Comparison of ENCODE assay signal across 1 cellular context in genomic region chr7:134316539-134317344, GRCh38.
TF ChIP-seq lines count a peak whose summit lies in the region.

A gene with protein sequence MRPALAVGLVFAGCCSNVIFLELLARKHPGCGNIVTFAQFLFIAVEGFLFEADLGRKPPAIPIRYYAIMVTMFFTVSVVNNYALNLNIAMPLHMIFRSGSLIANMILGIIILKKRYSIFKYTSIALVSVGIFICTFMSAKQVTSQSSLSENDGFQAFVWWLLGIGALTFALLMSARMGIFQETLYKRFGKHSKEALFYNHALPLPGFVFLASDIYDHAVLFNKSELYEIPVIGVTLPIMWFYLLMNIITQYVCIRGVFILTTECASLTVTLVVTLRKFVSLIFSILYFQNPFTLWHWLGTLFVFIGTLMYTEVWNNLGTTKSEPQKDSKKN (minus strand): TSS chr7:134316930. CDS start chr7:134316751, 179 bp downstream.

TF ChIP-seq in GM12878, 131 proteins besides CTCF, POLR2A, EP300 and RAD21 (continued from another document and continues in another):
- peak; percentile 73; the same call in 1 of the 2 replicates for TF ChIP-seq ELK1 (IDR thresholded peaks at IDR 0.05; ENCODE audit: low read depth, low read length)
- TF ChIP-seq, protein P1, sequence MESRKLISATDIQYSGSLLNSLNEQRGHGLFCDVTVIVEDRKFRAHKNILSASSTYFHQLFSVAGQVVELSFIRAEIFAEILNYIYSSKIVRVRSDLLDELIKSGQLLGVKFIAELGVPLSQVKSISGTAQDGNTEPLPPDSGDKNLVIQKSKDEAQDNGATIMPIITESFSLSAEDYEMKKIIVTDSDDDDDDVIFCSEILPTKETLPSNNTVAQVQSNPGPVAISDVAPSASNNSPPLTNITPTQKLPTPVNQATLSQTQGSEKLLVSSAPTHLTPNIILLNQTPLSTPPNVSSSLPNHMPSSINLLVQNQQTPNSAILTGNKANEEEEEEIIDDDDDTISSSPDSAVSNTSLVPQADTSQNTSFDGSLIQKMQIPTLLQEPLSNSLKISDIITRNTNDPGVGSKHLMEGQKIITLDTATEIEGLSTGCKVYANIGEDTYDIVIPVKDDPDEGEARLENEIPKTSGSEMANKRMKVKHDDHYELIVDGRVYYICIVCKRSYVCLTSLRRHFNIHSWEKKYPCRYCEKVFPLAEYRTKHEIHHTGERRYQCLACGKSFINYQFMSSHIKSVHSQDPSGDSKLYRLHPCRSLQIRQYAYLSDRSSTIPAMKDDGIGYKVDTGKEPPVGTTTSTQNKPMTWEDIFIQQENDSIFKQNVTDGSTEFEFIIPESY (IDR thresholded peaks at IDR 0.05), result no peak
- peak; percentile 99 for TF ChIP-seq IKZF1 (conservative IDR thresholded peaks at IDR 0.05)
- TF ChIP-seq POU2F2 (IDR thresholded peaks at IDR 0.05; ENCODE audit: borderline replicate concordance, low read depth, low read length), result peak; percentile 27; the same call in 1 of the 3 replicates
- TF ChIP-seq RCOR1 (conservative IDR thresholded peaks at IDR 0.05; ENCODE audit: low read depth, low read length), result peak; percentile 83; the same call in 1 of the 2 replicates
- TF ChIP-seq SMAD5 (IDR thresholded peaks at IDR 0.05; ENCODE audit: low read depth), result no peak
- TF ChIP-seq SREBF1 (IDR thresholded peaks at IDR 0.05; ENCODE audit: low read length), result peak; percentile 73
- TF ChIP-seq RBBP5 (conservative IDR thresholded peaks at IDR 0.05), result no peak
- no peak for TF ChIP-seq HDAC2 (IDR thresholded peaks at IDR 0.05)
- TF ChIP-seq BRCA1 (IDR thresholded peaks at IDR 0.05; ENCODE audit: low read depth, low read length), result peak; percentile 83
- TF ChIP-seq CHD2 (IDR thresholded peaks at IDR 0.05; ENCODE audit: borderline replicate concordance, low read depth, low read length), result peak; percentile 98
- TF ChIP-seq DPF2 (IDR thresholded peaks at IDR 0.05), result peak; percentile 64; the same call in 1 of the 2 replicates
- TF ChIP-seq SRF (IDR thresholded peaks at IDR 0.05; ENCODE audit: low read depth in 2 of 2, low read length in 2 of 2), result peak in 1 of 2 experiments; percentile 65; a peak in 1 of 4 replicates
- TF ChIP-seq IKZF2 (IDR thresholded peaks at IDR 0.05), result peak in 1 of 2 experiments; percentile 23; a peak in 1 of 4 replicates
- TF ChIP-seq ZNF207 (IDR thresholded peaks at IDR 0.05; ENCODE audit: borderline replicate concordance), result peak; percentile 92; the same call in 1 of the 2 replicates
- TF ChIP-seq TAF1 (IDR thresholded peaks at IDR 0.05; ENCODE audit: borderline replicate concordance, low read depth, low read length), result peak; percentile 2; the same call in 1 of the 2 replicates
- TF ChIP-seq, protein P2, sequence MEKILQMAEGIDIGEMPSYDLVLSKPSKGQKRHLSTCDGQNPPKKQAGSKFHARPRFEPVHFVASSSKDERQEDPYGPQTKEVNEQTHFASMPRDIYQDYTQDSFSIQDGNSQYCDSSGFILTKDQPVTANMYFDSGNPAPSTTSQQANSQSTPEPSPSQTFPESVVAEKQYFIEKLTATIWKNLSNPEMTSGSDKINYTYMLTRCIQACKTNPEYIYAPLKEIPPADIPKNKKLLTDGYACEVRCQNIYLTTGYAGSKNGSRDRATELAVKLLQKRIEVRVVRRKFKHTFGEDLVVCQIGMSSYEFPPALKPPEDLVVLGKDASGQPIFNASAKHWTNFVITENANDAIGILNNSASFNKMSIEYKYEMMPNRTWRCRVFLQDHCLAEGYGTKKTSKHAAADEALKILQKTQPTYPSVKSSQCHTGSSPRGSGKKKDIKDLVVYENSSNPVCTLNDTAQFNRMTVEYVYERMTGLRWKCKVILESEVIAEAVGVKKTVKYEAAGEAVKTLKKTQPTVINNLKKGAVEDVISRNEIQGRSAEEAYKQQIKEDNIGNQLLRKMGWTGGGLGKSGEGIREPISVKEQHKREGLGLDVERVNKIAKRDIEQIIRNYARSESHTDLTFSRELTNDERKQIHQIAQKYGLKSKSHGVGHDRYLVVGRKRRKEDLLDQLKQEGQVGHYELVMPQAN (conservative IDR thresholded peaks at IDR 0.05), result peak; percentile 71; the same call in 1 of the 2 replicates
- no peak for TF ChIP-seq KDM1A (IDR thresholded peaks at IDR 0.05; ENCODE audit: borderline replicate concordance)
- TF ChIP-seq SP1 (IDR thresholded peaks at IDR 0.05; ENCODE audit: low read depth, low read length), result peak; percentile 46
- 0 out of 2 replicates have a peak, but pooled peaks have one; percentile 27 for TF ChIP-seq SMARCA5 (IDR thresholded peaks at IDR 0.05)
- TF ChIP-seq ZBTB40 (IDR thresholded peaks at IDR 0.05; ENCODE audit: borderline replicate concordance), result peak; percentile 90
- peak; percentile 64; the same call in 1 of the 2 replicates for TF ChIP-seq RUNX3 (IDR thresholded peaks at IDR 0.05; ENCODE audit: low read length)
- peak; percentile 10 for TF ChIP-seq USF1 (IDR thresholded peaks at IDR 0.05; ENCODE audit: borderline replicate concordance, extremely low read length, insufficient read depth, low read depth, low read length)
- peak; percentile 86 for TF ChIP-seq YY1 (IDR thresholded peaks at IDR 0.05; ENCODE audit: low read depth, low read length)
- TF ChIP-seq, protein P3, sequence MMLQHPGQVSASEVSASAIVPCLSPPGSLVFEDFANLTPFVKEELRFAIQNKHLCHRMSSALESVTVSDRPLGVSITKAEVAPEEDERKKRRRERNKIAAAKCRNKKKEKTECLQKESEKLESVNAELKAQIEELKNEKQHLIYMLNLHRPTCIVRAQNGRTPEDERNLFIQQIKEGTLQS (IDR thresholded peaks at IDR 0.05; ENCODE audit: borderline replicate concordance, extremely low read depth, low read depth, low read length), result peak; percentile 53; the same call in 1 of the 2 replicates
- TF ChIP-seq ZSCAN29 (IDR thresholded peaks at IDR 0.05), result no peak
- no peak; the same call in 1 of the 2 replicates for TF ChIP-seq SIN3A (IDR thresholded peaks at IDR 0.05; ENCODE audit: low read depth, low read length)
- TF ChIP-seq RELA (IDR thresholded peaks at IDR 0.05; ENCODE audit: borderline replicate concordance, partially characterized antibody), result peak; percentile 57
- TF ChIP-seq, protein P4, sequence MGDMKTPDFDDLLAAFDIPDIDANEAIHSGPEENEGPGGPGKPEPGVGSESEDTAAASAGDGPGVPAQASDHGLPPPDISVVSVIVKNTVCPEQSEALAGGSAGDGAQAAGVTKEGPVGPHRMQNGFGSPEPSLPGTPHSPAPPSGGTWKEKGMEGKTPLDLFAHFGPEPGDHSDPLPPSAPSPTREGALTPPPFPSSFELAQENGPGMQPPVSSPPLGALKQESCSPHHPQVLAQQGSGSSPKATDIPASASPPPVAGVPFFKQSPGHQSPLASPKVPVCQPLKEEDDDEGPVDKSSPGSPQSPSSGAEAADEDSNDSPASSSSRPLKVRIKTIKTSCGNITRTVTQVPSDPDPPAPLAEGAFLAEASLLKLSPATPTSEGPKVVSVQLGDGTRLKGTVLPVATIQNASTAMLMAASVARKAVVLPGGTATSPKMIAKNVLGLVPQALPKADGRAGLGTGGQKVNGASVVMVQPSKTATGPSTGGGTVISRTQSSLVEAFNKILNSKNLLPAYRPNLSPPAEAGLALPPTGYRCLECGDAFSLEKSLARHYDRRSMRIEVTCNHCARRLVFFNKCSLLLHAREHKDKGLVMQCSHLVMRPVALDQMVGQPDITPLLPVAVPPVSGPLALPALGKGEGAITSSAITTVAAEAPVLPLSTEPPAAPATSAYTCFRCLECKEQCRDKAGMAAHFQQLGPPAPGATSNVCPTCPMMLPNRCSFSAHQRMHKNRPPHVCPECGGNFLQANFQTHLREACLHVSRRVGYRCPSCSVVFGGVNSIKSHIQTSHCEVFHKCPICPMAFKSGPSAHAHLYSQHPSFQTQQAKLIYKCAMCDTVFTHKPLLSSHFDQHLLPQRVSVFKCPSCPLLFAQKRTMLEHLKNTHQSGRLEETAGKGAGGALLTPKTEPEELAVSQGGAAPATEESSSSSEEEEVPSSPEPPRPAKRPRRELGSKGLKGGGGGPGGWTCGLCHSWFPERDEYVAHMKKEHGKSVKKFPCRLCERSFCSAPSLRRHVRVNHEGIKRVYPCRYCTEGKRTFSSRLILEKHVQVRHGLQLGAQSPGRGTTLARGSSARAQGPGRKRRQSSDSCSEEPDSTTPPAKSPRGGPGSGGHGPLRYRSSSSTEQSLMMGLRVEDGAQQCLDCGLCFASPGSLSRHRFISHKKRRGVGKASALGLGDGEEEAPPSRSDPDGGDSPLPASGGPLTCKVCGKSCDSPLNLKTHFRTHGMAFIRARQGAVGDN (IDR thresholded peaks at IDR 0.05), result no peak
- 0 out of 2 replicates have a peak, but pooled peaks have one; percentile 35 for TF ChIP-seq NR2F1 (conservative IDR thresholded peaks at IDR 0.05)
- TF ChIP-seq ATF7 (IDR thresholded peaks at IDR 0.05; ENCODE audit: low read depth), result peak; percentile 27; the same call in 1 of the 2 replicates
- TF ChIP-seq CBFB (IDR thresholded peaks at IDR 0.05; ENCODE audit: low read depth), result peak; percentile 87
- 0 out of 2 replicates have a peak, but pooled peaks have one; percentile 9 for TF ChIP-seq ESRRA (IDR thresholded peaks at IDR 0.05; ENCODE audit: low read length)
- TF ChIP-seq TCF3 (IDR thresholded peaks at IDR 0.05; ENCODE audit: borderline replicate concordance, insufficient read depth, low read depth, low read length), result no peak
- no peak; the same call in 1 of the 2 replicates for TF ChIP-seq MXI1 (IDR thresholded peaks at IDR 0.05; ENCODE audit: low read depth, low read length)
- TF ChIP-seq CREM (IDR thresholded peaks at IDR 0.05; ENCODE audit: low read depth), result peak; percentile 98
- no peak for TF ChIP-seq JUND (IDR thresholded peaks at IDR 0.05; ENCODE audit: low read depth, low read length)
- TF ChIP-seq NBN (IDR thresholded peaks at IDR 0.05), result peak; percentile 56; the same call in 1 of the 2 replicates
- TF ChIP-seq, protein P5, sequence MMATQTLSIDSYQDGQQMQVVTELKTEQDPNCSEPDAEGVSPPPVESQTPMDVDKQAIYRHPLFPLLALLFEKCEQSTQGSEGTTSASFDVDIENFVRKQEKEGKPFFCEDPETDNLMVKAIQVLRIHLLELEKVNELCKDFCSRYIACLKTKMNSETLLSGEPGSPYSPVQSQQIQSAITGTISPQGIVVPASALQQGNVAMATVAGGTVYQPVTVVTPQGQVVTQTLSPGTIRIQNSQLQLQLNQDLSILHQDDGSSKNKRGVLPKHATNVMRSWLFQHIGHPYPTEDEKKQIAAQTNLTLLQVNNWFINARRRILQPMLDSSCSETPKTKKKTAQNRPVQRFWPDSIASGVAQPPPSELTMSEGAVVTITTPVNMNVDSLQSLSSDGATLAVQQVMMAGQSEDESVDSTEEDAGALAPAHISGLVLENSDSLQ (IDR thresholded peaks at IDR 0.05), result no peak
- TF ChIP-seq MYB (IDR thresholded peaks at IDR 0.05; ENCODE audit: borderline replicate concordance, low read depth, low read length), result 0 out of 2 replicates have a peak, but pooled peaks have one; percentile 22
- TF ChIP-seq ZZZ3 (IDR thresholded peaks at IDR 0.05; ENCODE audit: control insufficient read depth, insufficient read length, low read depth), result no peak
- no peak for TF ChIP-seq ZNF24 (IDR thresholded peaks at IDR 0.05)
- TF ChIP-seq, protein P6, sequence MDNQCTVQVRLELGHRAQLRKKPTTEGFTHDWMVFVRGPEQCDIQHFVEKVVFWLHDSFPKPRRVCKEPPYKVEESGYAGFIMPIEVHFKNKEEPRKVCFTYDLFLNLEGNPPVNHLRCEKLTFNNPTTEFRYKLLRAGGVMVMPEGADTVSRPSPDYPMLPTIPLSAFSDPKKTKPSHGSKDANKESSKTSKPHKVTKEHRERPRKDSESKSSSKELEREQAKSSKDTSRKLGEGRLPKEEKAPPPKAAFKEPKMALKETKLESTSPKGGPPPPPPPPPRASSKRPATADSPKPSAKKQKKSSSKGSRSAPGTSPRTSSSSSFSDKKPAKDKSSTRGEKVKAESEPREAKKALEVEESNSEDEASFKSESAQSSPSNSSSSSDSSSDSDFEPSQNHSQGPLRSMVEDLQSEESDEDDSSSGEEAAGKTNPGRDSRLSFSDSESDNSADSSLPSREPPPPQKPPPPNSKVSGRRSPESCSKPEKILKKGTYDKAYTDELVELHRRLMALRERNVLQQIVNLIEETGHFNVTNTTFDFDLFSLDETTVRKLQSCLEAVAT (IDR thresholded peaks at IDR 0.05), result 0 out of 2 replicates have a peak, but pooled peaks have one; percentile 33
- peak; percentile 82 for TF ChIP-seq KLF5 (IDR thresholded peaks at IDR 0.05; ENCODE audit: partially characterized antibody)
- no peak for TF ChIP-seq TBL1XR1 (IDR thresholded peaks at IDR 0.05; ENCODE audit: low read depth, low read length)
- peak; percentile 99 for TF ChIP-seq HCFC1 (IDR thresholded peaks at IDR 0.05; ENCODE audit: low read length)
